ENCODE assay signal across 8 cellular contexts in the genomic region with DNA sequence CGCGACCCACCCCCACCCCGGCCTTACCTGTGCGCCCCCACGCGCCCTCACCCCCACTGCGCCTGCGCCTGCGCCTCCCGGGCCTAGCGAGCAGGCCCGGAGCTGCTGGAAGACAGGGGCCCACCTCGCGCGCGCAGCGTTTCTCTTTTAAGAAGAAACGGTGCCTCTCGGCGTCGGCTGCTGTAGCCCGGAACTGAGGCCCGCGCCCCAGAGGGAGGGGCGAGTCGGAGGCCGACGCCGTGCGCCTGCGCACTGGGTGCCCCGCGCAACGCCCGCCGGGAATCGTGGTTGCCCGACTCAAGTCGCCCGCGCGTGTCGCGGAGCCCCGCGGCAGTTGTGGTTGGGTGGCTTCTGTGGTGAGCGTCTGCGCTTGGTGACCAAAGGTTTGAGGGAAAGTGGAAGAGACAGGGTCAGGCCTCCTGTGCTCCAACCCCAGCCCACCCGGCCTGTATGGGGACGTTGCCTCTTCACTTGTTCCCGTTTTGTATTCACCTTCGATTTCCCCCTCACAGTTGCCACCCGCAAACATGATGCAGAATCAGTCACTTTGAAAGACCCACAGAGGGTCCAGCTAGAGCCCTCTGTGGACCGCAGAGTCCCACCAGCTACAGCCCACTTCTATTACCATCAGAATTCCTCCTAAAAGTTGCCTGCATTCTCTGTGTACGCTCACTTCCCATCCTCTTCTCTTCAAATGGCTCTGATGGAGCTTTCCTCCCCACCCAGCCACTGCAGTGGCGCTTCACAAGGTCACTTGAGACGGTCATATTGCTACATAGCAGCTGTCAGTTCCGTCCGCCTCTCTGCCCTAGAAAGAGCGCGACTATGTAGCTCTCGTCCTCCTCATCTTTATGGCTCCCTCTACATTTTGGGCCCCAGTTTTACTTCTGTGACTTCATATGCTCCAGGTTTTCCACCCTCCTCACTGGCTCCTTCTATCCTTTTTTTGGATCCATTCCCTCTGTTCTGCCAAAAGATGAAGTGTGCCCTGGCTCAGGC. TPM values are rescaled to one million over a fixed set of nuclear protein-coding genes. Genes with fewer than 3 reads are reported as not detected.
DNase-seq lines count a peak whose midpoint lies in the region; ATAC-seq and TF ChIP-seq lines count a peak whose summit lies in the region.

A gene with protein sequence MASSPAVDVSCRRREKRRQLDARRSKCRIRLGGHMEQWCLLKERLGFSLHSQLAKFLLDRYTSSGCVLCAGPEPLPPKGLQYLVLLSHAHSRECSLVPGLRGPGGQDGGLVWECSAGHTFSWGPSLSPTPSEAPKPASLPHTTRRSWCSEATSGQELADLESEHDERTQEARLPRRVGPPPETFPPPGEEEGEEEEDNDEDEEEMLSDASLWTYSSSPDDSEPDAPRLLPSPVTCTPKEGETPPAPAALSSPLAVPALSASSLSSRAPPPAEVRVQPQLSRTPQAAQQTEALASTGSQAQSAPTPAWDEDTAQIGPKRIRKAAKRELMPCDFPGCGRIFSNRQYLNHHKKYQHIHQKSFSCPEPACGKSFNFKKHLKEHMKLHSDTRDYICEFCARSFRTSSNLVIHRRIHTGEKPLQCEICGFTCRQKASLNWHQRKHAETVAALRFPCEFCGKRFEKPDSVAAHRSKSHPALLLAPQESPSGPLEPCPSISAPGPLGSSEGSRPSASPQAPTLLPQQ (minus strand): TSS at position 195 of the 999 bp plus-strand sequence. CDS start 776 bp downstream, outside the sequence.

- peaks cover 10% of the 10 kb centered on the region for H3K36me3 Mint-ChIP-seq in type B pancreatic cell

- DNase-seq in GM13976 (ENCODE audit: low spot score) = peak; percentile 98
- DNase-seq in NCI-H1436 (lab: John Stamatoyannopoulos, UW) = peak; percentile 99
- DNase-seq in T follicular helper cell (ENCODE audit: low read depth) = peak; percentile 94
- peak; percentile 99 for DNase-seq in adipocyte (ENCODE audit: low read depth)
- peak; percentile 98 to 99 for DNase-seq in cardiac muscle cell (ENCODE audit: low read depth in 1 of 2, low spot score in 1 of 2)
- DNase-seq in posterior cingulate gyrus = peak; percentile 94 to 99 (median 97)
- peak; percentile 96 for DNase-seq in type B pancreatic cell (ENCODE audit: extremely low spot score, unreplicated experiment)

- no peaks in the 10 kb centered on the region for H3K9me3 Mint-ChIP-seq in type B pancreatic cell

- peak within 1 kb of the TSS; percentile 84 for H3K27ac ChIP-seq in cardiac muscle cell

- H3K36me3 ChIP-seq in adipocyte (ENCODE audit: control insufficient read depth, insufficient read depth, low read length, severe bottlenecking) (peaks cover 14% of the 10 kb centered on the region), cardiac muscle cell (no peaks in the 10 kb centered on the region)

- H3K27ac Mint-ChIP-seq in type B pancreatic cell = peak within 1 kb of the TSS; percentile 95

- no peak for TF ChIP-seq CTCF in GM13976 (IDR thresholded peaks at IDR 0.05; ENCODE audit: borderline replicate concordance, control extremely low read depth, extremely low read depth, insufficient read depth, missing control alignments)
- TF ChIP-seq CTCF in cardiac muscle cell (IDR thresholded peaks at IDR 0.05; ENCODE audit: low read depth, low read length) = no peak
- TF ChIP-seq CTCF in type B pancreatic cell (conservative IDR thresholded peaks at IDR 0.05) = no peak

- in situ Hi-C loops in GM13976 (cut with MboI; ENCODE audit: low sequenced_read_pairs, unreplicated experiment) = no loop called here

- peak; percentile 77 for ATAC-seq in HG02852 (IDR thresholded peaks at IDR 0.05; ENCODE audit: unreplicated experiment)

- H3K4me1 Mint-ChIP-seq in type B pancreatic cell (ENCODE audit: unreplicated experiment) = peaks cover 25% of the 10 kb centered on the region

- H3K27me3 Mint-ChIP-seq in type B pancreatic cell = peaks cover 19% of the 10 kb centered on the region

- intact Hi-C loops in posterior cingulate gyrus (cut with DNase I) = loop anchor here (1.0 kb wide), 1 partner anchor 21 kb away; a partner anchor contains a TSS

- H3K9me3 ChIP-seq in adipocyte (ENCODE audit: control insufficient read depth, low read length) (no peaks in the 10 kb centered on the region), cardiac muscle cell (ENCODE audit: low read depth) (no peaks in the 10 kb centered on the region)

- peak within 1 kb of the TSS; percentile 90 for H3K4me3 ChIP-seq in adipocyte (ENCODE audit: low read length)
- peak within 1 kb of the TSS; percentile 47 for H3K4me3 ChIP-seq in cardiac muscle cell

- H3K4me3 Mint-ChIP-seq in type B pancreatic cell = peak within 1 kb of the TSS; percentile 92

- peak within 1 kb of the TSS; percentile 94 for H3K9ac ChIP-seq in adipocyte (ENCODE audit: low read length)

- H3K27me3 ChIP-seq in adipocyte (replicated peaks; ENCODE audit: control insufficient read depth, insufficient read depth, low read length) (no peaks in the 10 kb centered on the region), cardiac muscle cell (peaks cover 13% of the 10 kb centered on the region)

- H3K4me1 ChIP-seq in adipocyte (ENCODE audit: control insufficient read depth, insufficient read depth, low read length) = peaks cover 24% of the 10 kb centered on the region
- H3K4me1 ChIP-seq in cardiac muscle cell (ENCODE audit: low read depth) = peaks cover 21% of the 10 kb centered on the region

RNA-seq across cellular contexts. Expression of the gene that starts here (rescaled TPM):
- 101 and 128 TPM in 2 replicates for total RNA-seq in cardiac muscle cell
- polyA plus RNA-seq in cardiac muscle cell = 98.9 and 109 TPM in 2 replicates
- total RNA-seq in type B pancreatic cell (ENCODE audit: low replicate concordance) = 55.0 and 73.0 TPM in 2 replicates

Comparison
In these comparisons a context has a peak if more than half of its experiments do, and no peak if none do; other contexts are left out.
1. Peak in every context shown above with its lines: DNase-seq, ATAC-seq, H3K4me3 ChIP-seq and H3K27ac ChIP-seq.